Comparison of ENCODE assay signal across 8 cellular contexts in genomic region chr12:124551268-124552144, GRCh38. TPM values are rescaled to one million over a fixed set of nuclear protein-coding genes. Genes with fewer than 3 reads are reported as not detected.
DNase-seq lines count a peak whose midpoint lies in the region; ATAC-seq and TF ChIP-seq lines count a peak whose summit lies in the region.

No MANE protein-coding gene starts in this region.

- WGBS in mesendoderm (ENCODE audit: extremely low coverage, insufficient coverage, low lambda C conversion rate), result no CpG with 5 or more reads among the region's 25 CpGs

- no peak overlapping the region for H3K4ac ChIP-seq in mesendoderm (ENCODE audit: low read depth, low read length)

- CTCF ChIA-PET in HEK293T (lab: Yijun Ruan, JAX), result no interaction called here

- peak overlapping the region; percentile 59 for H3K56ac ChIP-seq in mesendoderm (ENCODE audit: low read length)

- H3K27ac ChIP-seq in mesendoderm (ENCODE audit: low read depth, low read length), result peak overlapping the region; percentile 70

- H3K4me3 ChIP-seq in choroid plexus epithelial cell (ENCODE audit: low read depth, low read length), result no peak overlapping the region
- no peak overlapping the region for H3K4me3 ChIP-seq in mesendoderm (ENCODE audit: low read length)

- H3K79me1 ChIP-seq in mesendoderm (ENCODE audit: low read length), result peaks cover 27% of the 10 kb centered on the region

- no peak overlapping the region for H2BK120ac ChIP-seq in mesendoderm (ENCODE audit: low read depth, low read length)

- H2BK15ac ChIP-seq in mesendoderm (replicated peaks; ENCODE audit: low read depth), result no peak overlapping the region

- no peaks in the 10 kb centered on the region for H3K36me3 ChIP-seq in mesendoderm (ENCODE audit: control insufficient read depth, insufficient read depth, low read length)

- no peak overlapping the region for H3K4me2 ChIP-seq in mesendoderm (ENCODE audit: low read length)

- H4K5ac ChIP-seq in mesendoderm (ENCODE audit: low read length), result no peak overlapping the region

- DNase-seq in HEK293T (ENCODE audit: extremely low spot score) (peak; percentile 78), NCI-H524 treated with DMSO at 0.1 percent for 48 hours (lab: John Stamatoyannopoulos, UW) (peak; percentile 49), choroid plexus epithelial cell (ENCODE audit: low read depth) (peak; percentile 58), mesendoderm (peak; percentile 89), DMS114 treated with DMSO at 0.1 percent for 48 hours (lab: John Stamatoyannopoulos, UW; ENCODE audit: unreplicated experiment) (no peak), left lobe of liver (ENCODE audit: low spot score) (no peak)
- no peak for DNase-seq in activated CD4-positive, alpha-beta T cell treated with anti-CD3 and anti-CD28 coated beads, Interleukin-2, amount 50 U/mL, for 4 hours

- H3K27me3 ChIP-seq in mesendoderm (ENCODE audit: insufficient read depth, low read length, poor library complexity), result no peaks in the 10 kb centered on the region

- no peak for TF ChIP-seq CTCF in choroid plexus epithelial cell (conservative IDR thresholded peaks at IDR 0.05; ENCODE audit: low read depth, low read length)

- H3K4me1 ChIP-seq in mesendoderm (ENCODE audit: control insufficient read depth, low read depth, low read length), result peaks cover 3% of the 10 kb centered on the region

- H3K79me2 ChIP-seq in mesendoderm (ENCODE audit: control insufficient read depth, insufficient read depth, low read length), result peaks cover 95% of the 10 kb centered on the region

- H2BK5ac ChIP-seq in mesendoderm (ENCODE audit: low read length), result no peak overlapping the region

- H3K23ac ChIP-seq in mesendoderm (ENCODE audit: low read length), result no peak overlapping the region

- H4K8ac ChIP-seq in mesendoderm (ENCODE audit: low read depth, low read length), result no peak overlapping the region

- peak overlapping the region; percentile 32 for H3K18ac ChIP-seq in mesendoderm (ENCODE audit: low read length)

- POLR2A ChIA-PET in HEK293T (lab: Yijun Ruan, JAX), result interaction anchor here (1.1 to 1.4 kb wide), 2 partner anchors 11 to 22 kb away, joined by 3 to 5 read pairs; no protein-coding TSS in a partner anchor

- H2AK5ac ChIP-seq in mesendoderm (ENCODE audit: low read length), result no peak overlapping the region

- peak overlapping the region; percentile 52 for H3K9ac ChIP-seq in mesendoderm (ENCODE audit: low read length)

- ATAC-seq in HG02884 (IDR thresholded peaks at IDR 0.05; ENCODE audit: unreplicated experiment), result no peak
- ATAC-seq in left lobe of liver, result no peak

TF ChIP-seq in HEK293T, 16 proteins besides CTCF, POLR2A, EP300 and RAD21:
- TF ChIP-seq ARNT (IDR thresholded peaks at IDR 0.05), result no peak
- no peak for TF ChIP-seq LEF1 (IDR thresholded peaks at IDR 0.05; ENCODE audit: borderline replicate concordance)
- TF ChIP-seq BHLHE40 (IDR thresholded peaks at IDR 0.05; ENCODE audit: borderline replicate concordance), result no peak
- TF ChIP-seq FOXK2 (IDR thresholded peaks at IDR 0.05), result no peak
- TF ChIP-seq ELF4 (IDR thresholded peaks at IDR 0.05), result no peak
- TF ChIP-seq PKNOX1 (IDR thresholded peaks at IDR 0.05), result no peak
- no peak for TF ChIP-seq HDGF (IDR thresholded peaks at IDR 0.05; ENCODE audit: borderline replicate concordance)
- TF ChIP-seq FOXM1 (IDR thresholded peaks at IDR 0.05; ENCODE audit: borderline replicate concordance), result no peak
- no peak for TF ChIP-seq SUZ12 (IDR thresholded peaks at IDR 0.05)
- TF ChIP-seq L3MBTL2 (conservative IDR thresholded peaks at IDR 0.05), result no peak
- TF ChIP-seq NFRKB (IDR thresholded peaks at IDR 0.05), result no peak
- TF ChIP-seq SP1 (IDR thresholded peaks at IDR 0.05), result no peak
- no peak for TF ChIP-seq CTBP1 (IDR thresholded peaks at IDR 0.05; ENCODE audit: borderline replicate concordance)

RNA-seq across cellular contexts. Expression of gene NCOR2, which starts 15.9 kb away (rescaled TPM):
- polyA plus RNA-seq in mesendoderm (2013, experiment 1 of 2), result 129 TPM
- polyA plus RNA-seq in mesendoderm (2013, experiment 2 of 2), result 129 TPM
- 58.3 TPM for total RNA-seq in left lobe of liver

Comparison
In these comparisons a context has a peak if more than half of its experiments do, and no peak if none do; other contexts are left out.
1. DNase-seq: peak in HEK293T (single experiment), NCI-H524 treated with DMSO at 0.1 percent for 48 hours (single experiment), choroid plexus epithelial cell (single experiment) and mesendoderm (single experiment); none in activated CD4-positive, alpha-beta T cell treated with anti-CD3 and anti-CD28 coated beads, Interleukin-2, amount 50 U/mL, for 4 hours (0 of 2), DMS114 treated with DMSO at 0.1 percent for 48 hours (single experiment) and left lobe of liver (single experiment).